In genomic region chr21:44706706-44707615, GRCh38 we compare ENCODE assay signal across 28 cellular contexts. TPM values are rescaled to one million over a fixed set of nuclear protein-coding genes. Genes with fewer than 3 reads are reported as not detected.
DNase-seq lines count a peak whose midpoint lies in the region; ATAC-seq and TF ChIP-seq lines count a peak whose summit lies in the region.
"Had no signal": no experiment of that assay in that cellular context is flagged by ENCODE, and none has a peak within 500 bp of the region (broad histone marks: within the 10 kb centered on the region; RNA-seq: fewer than 3 reads in every experiment).

No MANE protein-coding gene starts in this region.

- no peaks in the 10 kb centered on the region for H3K9me3 ChIP-seq in NT2/D1 (ENCODE audit: insufficient read depth, low read length)
- H3K9me3 ChIP-seq: ascending aorta, esophagus muscularis mucosa, gastrocnemius medialis, mucosa of descending colon had no signal

- no peaks in the 10 kb centered on the region for H3K9me3 Mint-ChIP-seq in MCF 10A (ENCODE audit: unreplicated experiment)
- H3K9me3 Mint-ChIP-seq: activated naive CD4-positive, alpha-beta T cell treated with anti-CD3 and anti-CD28 coated beads, Interleukin-2, amount 50 U/mL, for 24 hours had no signal

- CTCF ChIA-PET in MCF 10A (lab: Yijun Ruan, JAX) = interaction anchor here (0.5 to 1.2 kb wide), 2 partner anchors 12 to 285 kb away, joined by 3 to 4 read pairs; no protein-coding TSS in a partner anchor

- no peaks in the 10 kb centered on the region for H3K36me3 ChIP-seq in NT2/D1 (ENCODE audit: insufficient read depth, insufficient read length, low read length)
- H3K36me3 ChIP-seq: ascending aorta, BLaER1, esophagus muscularis mucosa, gastrocnemius medialis had no signal

- POLR2A ChIA-PET in MCF 10A (lab: Yijun Ruan, JAX) = no interaction called here

- peaks cover 69% of the 10 kb centered on the region for H3K27me3 ChIP-seq in NT2/D1 (ENCODE audit: insufficient read depth, insufficient read length)

- H3K4me1 Mint-ChIP-seq in MCF 10A (ENCODE audit: insufficient read depth, unreplicated experiment) = no peaks in the 10 kb centered on the region

- H3K4me1 ChIP-seq in NT2/D1 (ENCODE audit: insufficient read depth, insufficient read length) = peaks cover 68% of the 10 kb centered on the region
- H3K4me1 ChIP-seq: ascending aorta had no signal

- no peak for TF ChIP-seq CTCF in MCF 10A (IDR thresholded peaks at IDR 0.05; ENCODE audit: unreplicated experiment)

- no peaks in the 10 kb centered on the region for H3K36me3 Mint-ChIP-seq in MCF 10A (ENCODE audit: insufficient read depth, unreplicated experiment)

- intact Hi-C loops in sciatic nerve (cut with DNase I) = no loop called here
- intact Hi-C loops in MCF 10A (cut with micrococcal nuclease) = no loop called here

- H3K4me3 ChIP-seq in NT2/D1 (ENCODE audit: insufficient read length, low read depth) (peak overlapping the region; percentile 54), iPS-11a (ENCODE audit: low read depth, low read length) (peak overlapping the region; percentile 24)
- H3K4me3 ChIP-seq: ascending aorta, BLaER1, esophagus muscularis mucosa, gastrocnemius medialis, mucosa of descending colon had no signal

- BruUV-seq in MCF 10A (replicated peaks; lab: Mats Ljungman, UMichigan) = no TSS peak

- ATAC-seq in sciatic nerve (no peak), GM19467 (IDR thresholded peaks at IDR 0.05; ENCODE audit: unreplicated experiment) (no peak), GM21619 (IDR thresholded peaks at IDR 0.05; ENCODE audit: unreplicated experiment) (no peak)
- ATAC-seq: activated CD8-positive, alpha-beta T cell treated with anti-CD3 and anti-CD28 coated beads for 36 hours; gastrocnemius medialis; mucosa of descending colon; PC-3 had no signal

- peaks cover 62% of the 10 kb centered on the region for H3K27me3 Mint-ChIP-seq in MCF 10A (ENCODE audit: insufficient read depth, unreplicated experiment)

- H3K4me3 Mint-ChIP-seq in MCF 10A (ENCODE audit: unreplicated experiment) = no peak overlapping the region
- H3K4me3 Mint-ChIP-seq: activated CD8-positive, alpha-beta T cell treated with anti-CD3 and anti-CD28 coated beads for 36 hours; activated naive CD4-positive, alpha-beta T cell treated with anti-CD3 and anti-CD28 coated beads, Interleukin-2, amount 50 U/mL, for 24 hours; T-helper 1 cell treated with Interleukin-12 subunit alpha and Interleukin-12 subunit beta and Interleukin-4 antibody, amounts not matched to agents 30 μg/mL and 1 μg/mL, for 36 hours had no signal

- H3K9ac ChIP-seq in NT2/D1 (ENCODE audit: insufficient read length, low read depth) = peak overlapping the region; percentile 84
- H3K9ac ChIP-seq: BLaER1, KMS-11 had no signal

- H3K27ac Mint-ChIP-seq in MCF 10A (ENCODE audit: low read depth, unreplicated experiment) = no peak overlapping the region
- H3K27ac Mint-ChIP-seq: activated CD8-positive, alpha-beta T cell treated with anti-CD3 and anti-CD28 coated beads for 36 hours; T-helper 1 cell treated with Interleukin-12 subunit alpha and Interleukin-12 subunit beta and Interleukin-4 antibody, amounts not matched to agents 30 μg/mL and 1 μg/mL, for 36 hours had no signal

- peak; percentile 19 for DNase-seq in activated CD4-positive, CD25-positive, alpha-beta regulatory T cell treated with anti-CD3 and anti-CD28 coated beads, Interleukin-2, amount 50 U/mL, for 72 hours
- DNase-seq in activated CD4-positive, CD25-positive, alpha-beta regulatory T cell (lab: John Stamatoyannopoulos, UW) = no peak
- DNase-seq in NT2/D1 (ENCODE audit: low read depth, low spot score) (no peak), sciatic nerve (ENCODE audit: low spot score) (peak; percentile 48), MCF 10A (ENCODE audit: unreplicated experiment) (no peak)
- DNase-seq: 8988T; activated CD8-positive, alpha-beta T cell treated with anti-CD3 and anti-CD28 coated beads for 36 hours; effector CD8-positive, alpha-beta T cell; EL; gastrocnemius medialis; mucosa of descending colon; MV-4-11; NCI-H1694 treated with DMSO at 0.1 percent for 48 hours; NCI-H2227 treated with DMSO at 0.1 percent for 48 hours; occipital lobe; PC-3; SIG-M5; stimulated activated CD8-positive, alpha-beta memory T cell treated with anti-CD3 and anti-CD28 coated beads, Interleukin-4, amount 100 ng/mL, for 48 hours had no signal

RNA-seq across cellular contexts. Expression of gene TSPEAR, which starts 4.4 kb away (rescaled TPM):
- total RNA-seq in sciatic nerve (not detected), MCF 10A (2022) (not detected in 2 replicates)
- total RNA-seq: activated CD8-positive, alpha-beta T cell treated with anti-CD3 and anti-CD28 coated beads for 36 hours; ascending aorta; gastrocnemius medialis; occipital lobe; subcutaneous adipose tissue had no signal

RNA-seq across cellular contexts. Expression of gene KRTAP10-12, which starts 10.0 kb away (rescaled TPM):
- not detected for total RNA-seq in sciatic nerve
- not detected in 2 replicates for total RNA-seq in MCF 10A (2022)
- total RNA-seq: activated CD8-positive, alpha-beta T cell treated with anti-CD3 and anti-CD28 coated beads for 36 hours; ascending aorta; esophagus muscularis mucosa; gastrocnemius medialis; mucosa of descending colon; occipital lobe; PC-3; subcutaneous adipose tissue had no signal

RNA-seq across cellular contexts. Expression of gene KRTAP12-1, which starts 25.0 kb away (rescaled TPM):
- total RNA-seq in sciatic nerve (not detected), MCF 10A (2022) (not detected in 2 replicates)
- total RNA-seq: activated CD8-positive, alpha-beta T cell treated with anti-CD3 and anti-CD28 coated beads for 36 hours; ascending aorta; esophagus muscularis mucosa; gastrocnemius medialis; mucosa of descending colon; occipital lobe; subcutaneous adipose tissue had no signal

RNA-seq across cellular contexts. Expression of gene KRTAP12-2, which starts 40.2 kb away (rescaled TPM):
- total RNA-seq in sciatic nerve = not detected
- total RNA-seq in MCF 10A (2022) = not detected in 2 replicates
- total RNA-seq: activated CD8-positive, alpha-beta T cell treated with anti-CD3 and anti-CD28 coated beads for 36 hours; ascending aorta; esophagus muscularis mucosa; gastrocnemius medialis; mucosa of descending colon; occipital lobe; PC-3; subcutaneous adipose tissue had no signal

RNA-seq across cellular contexts. Expression of gene KRTAP12-3, which starts 49.2 kb away (rescaled TPM):
- total RNA-seq in sciatic nerve = not detected
- not detected in 2 replicates for total RNA-seq in MCF 10A (2022)
- total RNA-seq: activated CD8-positive, alpha-beta T cell treated with anti-CD3 and anti-CD28 coated beads for 36 hours; ascending aorta; esophagus muscularis mucosa; gastrocnemius medialis; mucosa of descending colon; occipital lobe; PC-3; subcutaneous adipose tissue had no signal

Comparison
In these comparisons a context has a peak if more than half of its experiments do, and no peak if none do; other contexts are left out.
1. DNase-seq: peak in activated CD4-positive, CD25-positive, alpha-beta regulatory T cell treated with anti-CD3 and anti-CD28 coated beads, Interleukin-2, amount 50 U/mL, for 72 hours (single experiment) and sciatic nerve (single experiment); none in activated CD4-positive, CD25-positive, alpha-beta regulatory T cell (0 of 4), NT2/D1 (single experiment) and MCF 10A (single experiment).